1 cellular context compared by ENCODE assay signal in genomic region chr3:119498188-119498987, GRCh38.
TF ChIP-seq lines count a peak whose summit lies in the region.

A gene with protein sequence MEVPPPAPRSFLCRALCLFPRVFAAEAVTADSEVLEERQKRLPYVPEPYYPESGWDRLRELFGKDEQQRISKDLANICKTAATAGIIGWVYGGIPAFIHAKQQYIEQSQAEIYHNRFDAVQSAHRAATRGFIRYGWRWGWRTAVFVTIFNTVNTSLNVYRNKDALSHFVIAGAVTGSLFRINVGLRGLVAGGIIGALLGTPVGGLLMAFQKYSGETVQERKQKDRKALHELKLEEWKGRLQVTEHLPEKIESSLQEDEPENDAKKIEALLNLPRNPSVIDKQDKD (plus strand): TSS chr3:119498547. CDS start chr3:119498734, 187 bp downstream.

TF ChIP-seq in HepG2, 621 proteins besides CTCF, POLR2A, EP300 and RAD21 (continued from another document and continues in another):
- peak; percentile 91; the same call in 1 of the 2 replicates for TF ChIP-seq ZNF224 (CRISPR knock-in tag; IDR thresholded peaks at IDR 0.05)
- TF ChIP-seq NFIB (CRISPR knock-in tag; IDR thresholded peaks at IDR 0.05; ENCODE audit: borderline replicate concordance), result no peak
- TF ChIP-seq, protein P1, sequence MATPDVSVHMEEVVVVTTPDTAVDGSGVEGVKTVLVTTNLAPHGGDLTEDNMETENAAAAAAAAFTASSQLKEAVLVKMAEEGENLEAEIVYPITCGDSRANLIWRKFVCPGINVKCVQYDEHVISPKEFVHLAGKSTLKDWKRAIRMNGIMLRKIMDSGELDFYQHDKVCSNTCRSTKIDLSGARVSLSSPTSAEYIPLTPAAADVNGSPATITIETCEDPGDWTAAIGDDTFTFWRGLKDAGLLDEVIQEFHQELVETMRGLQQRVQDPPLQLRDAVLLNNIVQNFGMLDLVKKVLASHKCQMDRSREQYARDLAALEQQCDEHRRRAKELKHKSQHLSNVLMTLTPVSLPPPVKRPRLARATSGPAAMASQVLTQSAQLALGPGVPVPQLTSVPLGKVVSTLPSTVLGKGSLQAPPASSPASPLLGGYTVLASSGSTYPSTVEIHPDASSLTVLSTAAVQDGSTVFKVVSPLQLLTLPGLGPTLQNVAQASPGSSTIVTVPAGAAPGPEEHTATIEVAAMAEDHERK (CRISPR knock-in tag; IDR thresholded peaks at IDR 0.05; ENCODE audit: low read depth), result no peak
- peak; percentile 74 for TF ChIP-seq HDAC1 (CRISPR knock-in tag; IDR thresholded peaks at IDR 0.05)
- TF ChIP-seq ZNF343 (CRISPR knock-in tag; IDR thresholded peaks at IDR 0.05), result peak; percentile 81
- no peak for TF ChIP-seq ZNF704 (CRISPR knock-in tag; IDR thresholded peaks at IDR 0.05; ENCODE audit: borderline replicate concordance)
- no peak for TF ChIP-seq ZNF850 (CRISPR knock-in tag; conservative IDR thresholded peaks at IDR 0.05)
- peak; percentile 95 for TF ChIP-seq KMT2B (CRISPR knock-in tag; IDR thresholded peaks at IDR 0.05)
- no peak for TF ChIP-seq ZMAT5 (CRISPR knock-in tag; IDR thresholded peaks at IDR 0.05; ENCODE audit: borderline replicate concordance, low read depth)
- no peak for TF ChIP-seq ISX (CRISPR knock-in tag; conservative IDR thresholded peaks at IDR 0.05)
- peak; percentile 78; the same call in 1 of the 2 replicates for TF ChIP-seq REL (CRISPR knock-in tag; conservative IDR thresholded peaks at IDR 0.05)
- TF ChIP-seq TARDBP (CRISPR knock-in tag; IDR thresholded peaks at IDR 0.05), result peak; percentile 84
- TF ChIP-seq ZNF354B (CRISPR knock-in tag; IDR thresholded peaks at IDR 0.05), result 0 out of 2 replicates have a peak, but pooled peaks have one; percentile 24
- TF ChIP-seq ZNF878 (CRISPR knock-in tag; IDR thresholded peaks at IDR 0.05), result peak; percentile 18; the same call in 1 of the 2 replicates
- TF ChIP-seq ZBTB21 (CRISPR knock-in tag; IDR thresholded peaks at IDR 0.05), result peak; percentile 60; the same call in 1 of the 2 replicates
- TF ChIP-seq NAIF1 (CRISPR knock-in tag; IDR thresholded peaks at IDR 0.05; ENCODE audit: borderline replicate concordance), result 0 out of 2 replicates have a peak, but pooled peaks have one; percentile 70
- TF ChIP-seq SP1 (IDR thresholded peaks at IDR 0.05), result no peak
- TF ChIP-seq SP1 (CRISPR knock-in tag; IDR thresholded peaks at IDR 0.05), result peak; percentile 84
- TF ChIP-seq, protein P2, sequence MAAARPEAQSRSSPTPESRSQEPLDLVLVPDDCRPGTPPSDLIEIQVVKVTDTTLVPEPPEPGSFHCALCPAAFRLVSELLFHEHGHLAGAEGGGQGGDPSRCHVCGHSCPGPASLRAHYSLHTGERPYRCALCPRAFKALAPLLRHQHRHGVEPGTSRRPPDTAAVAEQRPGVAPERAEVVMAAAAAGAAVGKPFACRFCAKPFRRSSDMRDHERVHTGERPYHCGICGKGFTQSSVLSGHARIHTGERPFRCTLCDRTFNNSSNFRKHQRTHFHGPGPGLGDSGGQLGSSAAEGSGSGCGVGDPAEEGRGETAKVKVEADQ (CRISPR knock-in tag; IDR thresholded peaks at IDR 0.05; ENCODE audit: borderline replicate concordance), result peak; percentile 62; the same call in 1 of the 2 replicates
- peak; percentile 84 for TF ChIP-seq ZNF543 (CRISPR knock-in tag; IDR thresholded peaks at IDR 0.05)
- no peak for TF ChIP-seq ZNF552 (CRISPR knock-in tag; IDR thresholded peaks at IDR 0.05; ENCODE audit: borderline replicate concordance)
- TF ChIP-seq, protein P3, sequence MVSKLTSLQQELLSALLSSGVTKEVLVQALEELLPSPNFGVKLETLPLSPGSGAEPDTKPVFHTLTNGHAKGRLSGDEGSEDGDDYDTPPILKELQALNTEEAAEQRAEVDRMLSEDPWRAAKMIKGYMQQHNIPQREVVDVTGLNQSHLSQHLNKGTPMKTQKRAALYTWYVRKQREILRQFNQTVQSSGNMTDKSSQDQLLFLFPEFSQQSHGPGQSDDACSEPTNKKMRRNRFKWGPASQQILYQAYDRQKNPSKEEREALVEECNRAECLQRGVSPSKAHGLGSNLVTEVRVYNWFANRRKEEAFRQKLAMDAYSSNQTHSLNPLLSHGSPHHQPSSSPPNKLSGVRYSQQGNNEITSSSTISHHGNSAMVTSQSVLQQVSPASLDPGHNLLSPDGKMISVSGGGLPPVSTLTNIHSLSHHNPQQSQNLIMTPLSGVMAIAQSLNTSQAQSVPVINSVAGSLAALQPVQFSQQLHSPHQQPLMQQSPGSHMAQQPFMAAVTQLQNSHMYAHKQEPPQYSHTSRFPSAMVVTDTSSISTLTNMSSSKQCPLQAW (CRISPR knock-in tag; IDR thresholded peaks at IDR 0.05), result peak; percentile 85
- peak; percentile 47; the same call in 1 of the 2 replicates for TF ChIP-seq ZNF333 (CRISPR knock-in tag; IDR thresholded peaks at IDR 0.05; ENCODE audit: borderline replicate concordance)
- TF ChIP-seq ZNF616 (CRISPR knock-in tag; IDR thresholded peaks at IDR 0.05; ENCODE audit: low read depth), result no peak
- peak; percentile 39; the same call in 1 of the 2 replicates for TF ChIP-seq RFX5 (IDR thresholded peaks at IDR 0.05; ENCODE audit: low read depth, low read length)
- TF ChIP-seq FOXK2 (IDR thresholded peaks at IDR 0.05), result no peak
- no peak for TF ChIP-seq ZNF33A (CRISPR knock-in tag; IDR thresholded peaks at IDR 0.05; ENCODE audit: borderline replicate concordance)
- no peak for TF ChIP-seq ZNF577 (CRISPR knock-in tag; IDR thresholded peaks at IDR 0.05; ENCODE audit: borderline replicate concordance, low read depth)
- no peak for TF ChIP-seq MLLT10 (CRISPR knock-in tag; IDR thresholded peaks at IDR 0.05)
- peak; percentile 80; the same call in 1 of the 2 replicates for TF ChIP-seq ZNF746 (CRISPR knock-in tag; IDR thresholded peaks at IDR 0.05)
- peak; percentile 75; the same call in 1 of the 2 replicates for TF ChIP-seq KLF15 (CRISPR knock-in tag; IDR thresholded peaks at IDR 0.05; ENCODE audit: borderline replicate concordance)
- TF ChIP-seq, protein P4, sequence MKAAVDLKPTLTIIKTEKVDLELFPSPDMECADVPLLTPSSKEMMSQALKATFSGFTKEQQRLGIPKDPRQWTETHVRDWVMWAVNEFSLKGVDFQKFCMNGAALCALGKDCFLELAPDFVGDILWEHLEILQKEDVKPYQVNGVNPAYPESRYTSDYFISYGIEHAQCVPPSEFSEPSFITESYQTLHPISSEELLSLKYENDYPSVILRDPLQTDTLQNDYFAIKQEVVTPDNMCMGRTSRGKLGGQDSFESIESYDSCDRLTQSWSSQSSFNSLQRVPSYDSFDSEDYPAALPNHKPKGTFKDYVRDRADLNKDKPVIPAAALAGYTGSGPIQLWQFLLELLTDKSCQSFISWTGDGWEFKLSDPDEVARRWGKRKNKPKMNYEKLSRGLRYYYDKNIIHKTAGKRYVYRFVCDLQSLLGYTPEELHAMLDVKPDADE (CRISPR knock-in tag; IDR thresholded peaks at IDR 0.05), result no peak
- peak; percentile 60; the same call in 1 of the 2 replicates for TF ChIP-seq SP5 (CRISPR knock-in tag; IDR thresholded peaks at IDR 0.05; ENCODE audit: borderline replicate concordance, low read depth)
- peak; percentile 49 for TF ChIP-seq HNF4A (CRISPR knock-in tag; IDR thresholded peaks at IDR 0.05)
- no peak; the same call in 1 of the 2 replicates for TF ChIP-seq CAMTA2 (CRISPR knock-in tag; IDR thresholded peaks at IDR 0.05; ENCODE audit: borderline replicate concordance)
- TF ChIP-seq ZNF674 (CRISPR knock-in tag; IDR thresholded peaks at IDR 0.05; ENCODE audit: low read depth), result no peak
- no peak for TF ChIP-seq ZIK1 (CRISPR knock-in tag; IDR thresholded peaks at IDR 0.05; ENCODE audit: borderline replicate concordance, low read depth)
- TF ChIP-seq PHF21A (CRISPR knock-in tag; IDR thresholded peaks at IDR 0.05), result peak; percentile 85
- TF ChIP-seq ZNF652 (CRISPR knock-in tag; IDR thresholded peaks at IDR 0.05; ENCODE audit: borderline replicate concordance, low read depth), result peak; percentile 70
- TF ChIP-seq SIX4 (CRISPR knock-in tag; IDR thresholded peaks at IDR 0.05), result peak; percentile 65; the same call in 1 of the 2 replicates
- TF ChIP-seq MIER3 (CRISPR knock-in tag; IDR thresholded peaks at IDR 0.05; ENCODE audit: borderline replicate concordance), result peak; percentile 74; the same call in 1 of the 2 replicates
- no peak for TF ChIP-seq ZNF883 (CRISPR knock-in tag; IDR thresholded peaks at IDR 0.05; ENCODE audit: not compliant biosample characterization)
- no peak for TF ChIP-seq JUN (CRISPR knock-in tag; IDR thresholded peaks at IDR 0.05)
- no peak for TF ChIP-seq ZFYVE20 (CRISPR knock-in tag; IDR thresholded peaks at IDR 0.05; ENCODE audit: borderline replicate concordance, low read depth)
- TF ChIP-seq SMARCE1 (IDR thresholded peaks at IDR 0.05; ENCODE audit: borderline replicate concordance), result no peak
- no peak for TF ChIP-seq ADNP (CRISPR knock-in tag; IDR thresholded peaks at IDR 0.05)
- TF ChIP-seq ZNF280D (CRISPR knock-in tag; IDR thresholded peaks at IDR 0.05), result no peak; the same call in 1 of the 2 replicates
- TF ChIP-seq AHR (CRISPR knock-in tag; IDR thresholded peaks at IDR 0.05), result 0 out of 2 replicates have a peak, but pooled peaks have one; percentile 36
- TF ChIP-seq, protein P5, sequence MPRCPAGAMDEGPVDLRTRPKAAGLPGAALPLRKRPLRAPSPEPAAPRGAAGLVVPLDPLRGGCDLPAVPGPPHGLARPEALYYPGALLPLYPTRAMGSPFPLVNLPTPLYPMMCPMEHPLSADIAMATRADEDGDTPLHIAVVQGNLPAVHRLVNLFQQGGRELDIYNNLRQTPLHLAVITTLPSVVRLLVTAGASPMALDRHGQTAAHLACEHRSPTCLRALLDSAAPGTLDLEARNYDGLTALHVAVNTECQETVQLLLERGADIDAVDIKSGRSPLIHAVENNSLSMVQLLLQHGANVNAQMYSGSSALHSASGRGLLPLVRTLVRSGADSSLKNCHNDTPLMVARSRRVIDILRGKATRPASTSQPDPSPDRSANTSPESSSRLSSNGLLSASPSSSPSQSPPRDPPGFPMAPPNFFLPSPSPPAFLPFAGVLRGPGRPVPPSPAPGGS (CRISPR knock-in tag; IDR thresholded peaks at IDR 0.05), result peak; percentile 79; the same call in 1 of the 2 replicates
- TF ChIP-seq POLR2AphosphoS2 (IDR thresholded peaks at IDR 0.05; ENCODE audit: low read depth, low read length), result no peak
- no peak; the same call in 1 of the 2 replicates for TF ChIP-seq ZSCAN30 (CRISPR knock-in tag; IDR thresholded peaks at IDR 0.05)
- 0 out of 2 replicates have a peak, but pooled peaks have one; percentile 38 for TF ChIP-seq FOXA3 (CRISPR knock-in tag; IDR thresholded peaks at IDR 0.05)
- TF ChIP-seq MXD1 (CRISPR knock-in tag; IDR thresholded peaks at IDR 0.05), result peak; percentile 68; the same call in 1 of the 2 replicates
- 0 out of 2 replicates have a peak, but pooled peaks have one; percentile 36 for TF ChIP-seq ZNF264 (CRISPR knock-in tag; IDR thresholded peaks at IDR 0.05)
- no peak; the same call in 1 of the 2 replicates for TF ChIP-seq RFXAP (CRISPR knock-in tag; IDR thresholded peaks at IDR 0.05; ENCODE audit: borderline replicate concordance)
- TF ChIP-seq, protein P6, sequence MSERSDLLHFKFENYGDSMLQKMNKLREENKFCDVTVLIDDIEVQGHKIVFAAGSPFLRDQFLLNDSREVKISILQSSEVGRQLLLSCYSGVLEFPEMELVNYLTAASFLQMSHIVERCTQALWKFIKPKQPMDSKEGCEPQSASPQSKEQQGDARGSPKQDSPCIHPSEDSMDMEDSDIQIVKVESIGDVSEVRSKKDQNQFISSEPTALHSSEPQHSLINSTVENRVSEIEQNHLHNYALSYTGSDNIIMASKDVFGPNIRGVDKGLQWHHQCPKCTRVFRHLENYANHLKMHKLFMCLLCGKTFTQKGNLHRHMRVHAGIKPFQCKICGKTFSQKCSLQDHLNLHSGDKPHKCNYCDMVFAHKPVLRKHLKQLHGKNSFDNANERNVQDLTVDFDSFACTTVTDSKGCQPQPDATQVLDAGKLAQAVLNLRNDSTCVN (CRISPR knock-in tag; IDR thresholded peaks at IDR 0.05; ENCODE audit: borderline replicate concordance), result no peak; the same call in none of the 2 replicates
- TF ChIP-seq FOSL2 (CRISPR knock-in tag; IDR thresholded peaks at IDR 0.05), result peak; percentile 18; the same call in 1 of the 2 replicates
